In genomic region chr7:134086998-134087735, GRCh38 we compare ENCODE assay signal across 21 cellular contexts. TPM values are rescaled to one million over a fixed set of nuclear protein-coding genes. Genes with fewer than 3 reads are reported as not detected.
DNase-seq lines count a peak whose midpoint lies in the region; ATAC-seq, FAIRE-seq and TF ChIP-seq lines count a peak whose summit lies in the region.
"Had no signal": no experiment of that assay in that cellular context is flagged by ENCODE, and none has a peak within 500 bp of the region (broad histone marks: within the 10 kb centered on the region; RNA-seq: fewer than 3 reads in every experiment).

No MANE protein-coding gene starts in this region.

- in situ Hi-C loops in HepG2 (cut with HindIII; ENCODE audit: extremely low pct_ligation_motif_present, low pct_unique_long_range_greater_than_20kb) = no loop called here

- H3K36me3 ChIP-seq in HepG2 (replicated peaks in 1 of 2; ENCODE audit: control insufficient read depth in 1 of 2, insufficient read depth in 2 of 2, low read length in 2 of 2) (no peaks in the 10 kb centered on the region), right lobe of liver (no peaks in the 10 kb centered on the region), testis (ENCODE audit: low read depth, missing control alignments) (no peaks in the 10 kb centered on the region)
- H3K36me3 ChIP-seq: HAP-1 had no signal

- FAIRE-seq in HepG2 (lab: Jason Lieb, UNC) = no peak
- FAIRE-seq in RCC 7860 (lab: Jason Lieb, UNC) = no peak
- FAIRE-seq: A204.1, G401.6, GM12892, GM19239, H54 had no signal

- no peak overlapping the region for H3K9ac ChIP-seq in HepG2 (ENCODE audit: insufficient read depth, low read depth, low read length)

- no peak overlapping the region for H3K4me2 ChIP-seq in HepG2 (ENCODE audit: low read depth, low read length)
- H3K4me2 ChIP-seq: GM23338 had no signal

- TF ChIP-seq RAD21 in HepG2 (CRISPR knock-in tag; IDR thresholded peaks at IDR 0.05) = no peak

- H3K27me3 ChIP-seq in HepG2 (ENCODE audit: control insufficient read depth in 1 of 2, insufficient read depth in 2 of 2, low read length in 2 of 2) = no peaks in the 10 kb centered on the region
- H3K27me3 ChIP-seq in right lobe of liver = no peaks in the 10 kb centered on the region
- no peaks in the 10 kb centered on the region for H3K27me3 ChIP-seq in testis

- TF ChIP-seq EP300 in HepG2 (IDR thresholded peaks at IDR 0.05; ENCODE audit: low read depth in 2 of 2, low read length in 2 of 2) (no peak), HepG2 (CRISPR knock-in tag; IDR thresholded peaks at IDR 0.05; ENCODE audit: borderline replicate concordance) (no peak)

- no TSS peak for BruUV-seq in HepG2 (replicated peaks; lab: Mats Ljungman, UMichigan)

- H3K4me1 ChIP-seq in HepG2 (ENCODE audit: insufficient read depth, low read length) = no peaks in the 10 kb centered on the region
- H3K4me1 ChIP-seq in right lobe of liver = no peaks in the 10 kb centered on the region
- peaks cover 14% of the 10 kb centered on the region for H3K4me1 ChIP-seq in testis
- H3K4me1 ChIP-seq: Caco-2, HAP-1 had no signal

- TF ChIP-seq POLR2A in HepG2 (IDR thresholded peaks at IDR 0.05; ENCODE audit: insufficient read depth in 1 of 2, low read depth in 2 of 2, low read length in 2 of 2) (no peak), right lobe of liver (IDR thresholded peaks at IDR 0.05) (no peak), testis (IDR thresholded peaks at IDR 0.05) (no peak)

- no peak for ATAC-seq in HepG2
- ATAC-seq in right lobe of liver = no peak
- ATAC-seq: CD8-positive, alpha-beta T cell; GM23338 had no signal

- H3K9me3 ChIP-seq in HepG2 (ENCODE audit: low read length) (peaks cover 48% of the 10 kb centered on the region), right lobe of liver (no peaks in the 10 kb centered on the region), testis (no peaks in the 10 kb centered on the region)

- POLR2A ChIA-PET in HepG2 (lab: Yijun Ruan, JAX) = no interaction called here

- no peak for DNase-seq in HepG2 (ENCODE audit: low spot score)
- DNase-seq in right lobe of liver = no peak
- peak; percentile 2 for DNase-seq in RCC 7860 (ENCODE audit: low spot score)
- DNase-seq in testis = no peak
- DNase-seq in HuH-7.5 (ENCODE audit: low spot score) = no peak
- no peak for DNase-seq in AG20443 (ENCODE audit: low spot score)
- DNase-seq: ACHN; C1 segment of cervical spinal cord; Caco-2; CD8-positive, alpha-beta T cell; DMS153; DND-41 had no signal

- no peaks in the 10 kb centered on the region for H3K79me2 ChIP-seq in HepG2 (ENCODE audit: insufficient read depth, low read length)

- H3K4me3 ChIP-seq in HepG2 (replicated peaks in 1 of 3; ENCODE audit: insufficient read depth in 1 of 3, low read depth in 2 of 3, low read length in 3 of 3) = no peak overlapping the region
- no peak overlapping the region for H3K4me3 ChIP-seq in right lobe of liver
- no peak overlapping the region for H3K4me3 ChIP-seq in testis
- H3K4me3 ChIP-seq: GM23338, HAP-1 had no signal

- H3K27ac ChIP-seq in HepG2 (ENCODE audit: extremely low read length, insufficient read depth, low read length) (no peak overlapping the region), right lobe of liver (no peak overlapping the region), testis (peak overlapping the region; percentile 31 to 45)
- H3K27ac ChIP-seq: 22Rv1 had no signal

- H4K20me1 ChIP-seq in HepG2 (ENCODE audit: insufficient read depth, low read length) = no peaks in the 10 kb centered on the region

- H2AFZ ChIP-seq in HepG2 (ENCODE audit: low read length) = no peak overlapping the region
- H2AFZ ChIP-seq: GM23338 had no signal

- 0% methylated on average over 2 of the region's 2 CpGs for WGBS in HepG2 (ENCODE audit: low lambda C conversion rate)
- 67% methylated on average over 2 of the region's 2 CpGs for WGBS in right lobe of liver (ENCODE audit: insufficient coverage, low coverage, low lambda C conversion rate, missing lambda C conversion rate)
- 86 to 90% methylated on average over 2 of the region's 2 CpGs for WGBS in testis, 2 donors

- TF ChIP-seq CTCF in HepG2 (CRISPR knock-in tag; IDR thresholded peaks at IDR 0.05) (no peak), right lobe of liver (IDR thresholded peaks at IDR 0.05) (no peak), testis (IDR thresholded peaks at IDR 0.05) (no peak)

- intact Hi-C loops in HepG2 (cut with micrococcal nuclease; ENCODE audit: unreplicated experiment) (no loop called here), right lobe of liver (cut with DNase I) (no loop called here), testis (cut with DNase I; ENCODE audit: low total_unique reads) (no loop called here)

- CTCF ChIA-PET in HepG2 (lab: Yijun Ruan, JAX; ENCODE audit: low intra/inter-chr PET ratio, low total read pairs) = no interaction called here

RNA-seq across cellular contexts. Expression of gene LRGUK, which starts 40.0 kb away (rescaled TPM):
- total RNA-seq in HepG2 (2016; rRNA removed; fragmentation: Illumina TruSeq; extraction: Trizol) (0.18 TPM in 1 of 2 replicates, not detected in the other), right lobe of liver (under 1 TPM in 5 of 6 experiments, not detected in 1; 0.13 to 0.37 (median 0.31) TPM), testis (10 to 100 TPM in 1 of 2 donors, 1 to 10 TPM in 1; 9.4 to 13.0 TPM)
- 0.30 and 0.44 TPM in 2 replicates for total RNA-seq in HepG2 (2016; cell fraction: cytosol; rRNA removed; fragmentation: Illumina TruSeq; extraction: Trizol; ENCODE audit: low read depth)
- 0.04 and 0.15 TPM in 2 replicates for total RNA-seq in HepG2 (2016; cell fraction: insoluble cytoplasmic fraction; rRNA removed; fragmentation: Illumina TruSeq; extraction: Trizol)
- total RNA-seq in HepG2 (2016; cell fraction: membrane; rRNA removed; fragmentation: Illumina TruSeq; extraction: Trizol) = 0.07 and 0.15 TPM in 2 replicates
- total RNA-seq in HepG2 (2016; cell fraction: nucleus; rRNA removed; fragmentation: Illumina TruSeq; extraction: Trizol) = 0.22 and 1.1 TPM in 2 replicates
- polyA plus RNA-seq in HepG2 (2011; rRNA removed) (0.13 and 0.20 TPM in 2 replicates), testis (ENCODE audit: insufficient read depth, low read depth, low replicate concordance) (16.1 TPM)
- polyA plus RNA-seq in HepG2 (2011; cell fraction: cytosol; rRNA removed) = 0.01 and 0.05 TPM in 2 replicates
- 0.40 and 0.42 TPM in 2 replicates for polyA plus RNA-seq in HepG2 (2011; cell fraction: nucleus; rRNA removed)
- 0.11 TPM in 1 of 2 replicates, not detected in the other for polyA plus RNA-seq in HepG2 (2012)
- polyA plus RNA-seq in HepG2 (2016; cell fraction: cytosol; fragmentation: Illumina TruSeq; extraction: Trizol; ENCODE audit: low read depth) = not detected in 2 replicates
- polyA plus RNA-seq in HepG2 (2016; cell fraction: insoluble cytoplasmic fraction; fragmentation: Illumina TruSeq; extraction: Trizol; ENCODE audit: low read depth) = not detected in 2 replicates
- not detected in 2 replicates for polyA plus RNA-seq in HepG2 (2016; cell fraction: membrane; fragmentation: Illumina TruSeq; extraction: Trizol; ENCODE audit: low read depth)
- polyA plus RNA-seq in HepG2 (2016; cell fraction: nucleus; fragmentation: Illumina TruSeq; extraction: Trizol; ENCODE audit: insufficient read depth, low read depth) = 0.38 and 0.39 TPM in 2 replicates
- 0.04 and 1.3 TPM in 2 replicates for polyA minus RNA-seq in HepG2 (2011; rRNA and poly(A)+ RNA removed; ENCODE audit: low replicate concordance)
- polyA minus RNA-seq in HepG2 (2011; cell fraction: cytosol; rRNA and poly(A)+ RNA removed) = not detected in 2 replicates
- polyA minus RNA-seq in HepG2 (2011; cell fraction: nucleus; rRNA and poly(A)+ RNA removed) = 0.62 and 1.4 TPM in 2 replicates
- polyA plus RNA-seq: BJ had no signal

Comparison
In these comparisons a context has a peak if more than half of its experiments do, and no peak if none do; other contexts are left out.
1. H3K27ac ChIP-seq: peak in testis (2 of 2); none in HepG2 (single experiment) and right lobe of liver (0 of 3).
2. RNA of gene LRGUK, which starts 40.0 kb away (total RNA-seq): 9.4 to 13.0 TPM in testis; 0.13 to 0.37 TPM in right lobe of liver and 0.04 to 1.1 TPM in HepG2; every median in the first group is over 4 times any median in the second.